15 cellular contexts compared by ENCODE assay signal in genomic region chr17:31467502-31468256, GRCh38.
DNase-seq lines count a peak whose midpoint lies in the region; ATAC-seq, FAIRE-seq and TF ChIP-seq lines count a peak whose summit lies in the region.
"Had no signal": no experiment of that assay in that cellular context is flagged by ENCODE, and none has a peak within 500 bp of the region (broad histone marks: within the 10 kb centered on the region; RNA-seq: fewer than 3 reads in every experiment).

No MANE protein-coding gene starts in this region.

- no peak overlapping the region for H3K4me3 Mint-ChIP-seq in astrocyte (ENCODE audit: unreplicated experiment)
- H3K4me3 Mint-ChIP-seq: CD8-positive, alpha-beta T cell; mesothelial cell of epicardium had no signal

- H3K4me1 ChIP-seq in astrocyte (ENCODE audit: insufficient read depth, low read length) (no peaks in the 10 kb centered on the region), pancreas (peaks cover 0 to 13% (median 6%) of the 10 kb centered on the region in 3 donors)
- H3K4me1 ChIP-seq: tibial artery had no signal

- H3K9me3 Mint-ChIP-seq in astrocyte (ENCODE audit: unreplicated experiment): no peaks in the 10 kb centered on the region
- H3K9me3 Mint-ChIP-seq: CD8-positive, alpha-beta T cell; mesothelial cell of epicardium had no signal

- H3K79me2 ChIP-seq in astrocyte (ENCODE audit: insufficient read depth, low read length): no peaks in the 10 kb centered on the region

- no peaks in the 10 kb centered on the region for H3K9me3 ChIP-seq in astrocyte (ENCODE audit: insufficient read depth, low read depth, low read length)
- H3K9me3 ChIP-seq in pancreas: no peaks in the 10 kb centered on the region
- H3K9me3 ChIP-seq: tibial artery had no signal

- no peak overlapping the region for H3K4me3 ChIP-seq in LNCaP clone FGC (ENCODE audit: low read depth, low read length)
- H3K4me3 ChIP-seq in astrocyte (ENCODE audit: insufficient read depth, low read depth, low read length): no peak overlapping the region
- H3K4me3 ChIP-seq in pancreas: no peak overlapping the region
- H3K4me3 ChIP-seq: skin epidermis, tibial artery had no signal

- H3K4me2 ChIP-seq in astrocyte (ENCODE audit: low read length): no peak overlapping the region

- H3K27me3 ChIP-seq in astrocyte (ENCODE audit: insufficient read depth, low read length) (no peaks in the 10 kb centered on the region), pancreas (no peaks in the 10 kb centered on the region)

- H3K4me1 Mint-ChIP-seq in astrocyte (ENCODE audit: low read depth, unreplicated experiment): no peaks in the 10 kb centered on the region
- H3K4me1 Mint-ChIP-seq: mesothelial cell of epicardium had no signal

- TF ChIP-seq CTCF in LNCaP clone FGC (IDR thresholded peaks at IDR 0.05; ENCODE audit: control insufficient read depth, extremely low read depth, insufficient read depth): no peak
- TF ChIP-seq CTCF in astrocyte (IDR thresholded peaks at IDR 0.05; ENCODE audit: insufficient read depth, low read depth, low read length): no peak
- TF ChIP-seq CTCF in pancreas (IDR thresholded peaks at IDR 0.05): no peak

- no peaks in the 10 kb centered on the region for H3K36me3 Mint-ChIP-seq in astrocyte (ENCODE audit: low read depth, unreplicated experiment)
- H3K36me3 Mint-ChIP-seq: CD8-positive, alpha-beta T cell; mesothelial cell of epicardium had no signal

- H3K27ac ChIP-seq in astrocyte (ENCODE audit: low read depth, low read length): no peak overlapping the region
- peak overlapping the region in 1 of 4 donors; percentile 0 for H3K27ac ChIP-seq in pancreas
- H3K27ac ChIP-seq: RWPE1, skin epidermis, tibial artery had no signal

- H3K36me3 ChIP-seq in astrocyte (ENCODE audit: insufficient read depth, low read length) (no peaks in the 10 kb centered on the region), pancreas (no peaks in the 10 kb centered on the region)
- H3K36me3 ChIP-seq: tibial artery had no signal

- no peak overlapping the region for H3K9ac ChIP-seq in astrocyte (ENCODE audit: low read length)

- ATAC-seq in pancreas (peak; percentile 68 to 91 (median 83)), GM19455 (IDR thresholded peaks at IDR 0.05; ENCODE audit: unreplicated experiment) (no peak), HG03442 (IDR thresholded peaks at IDR 0.05; ENCODE audit: unreplicated experiment) (no peak)
- ATAC-seq: CD8-positive, alpha-beta T cell had no signal

- peaks cover 33% of the 10 kb centered on the region for H3K27me3 Mint-ChIP-seq in astrocyte (ENCODE audit: low read depth, unreplicated experiment)

- no peak overlapping the region for H2AFZ ChIP-seq in astrocyte (ENCODE audit: low read depth, low read length)

- DNase-seq in LNCaP clone FGC (ENCODE audit: low read depth): peak; percentile 46
- no peak for DNase-seq in astrocyte (ENCODE audit: low read depth)
- DNase-seq in hippocampal formation (lab: John Stamatoyannopoulos, UW): peak; percentile 76 to 81
- peak in 2 of 6 donors; percentile 59 to 71 for DNase-seq in pancreas
- DNase-seq in GOT3 (lab: John Stamatoyannopoulos, UW): no peak
- DNase-seq in NCI-H146 (lab: John Stamatoyannopoulos, UW): no peak
- DNase-seq: CD8-positive, alpha-beta T cell; NCI-H524 treated with DMSO at 0.1 percent for 48 hours; T1000; tibial artery had no signal

- FAIRE-seq in astrocyte (lab: Jason Lieb, UNC) (no peak), pancreas (lab: Jason Lieb, UNC) (no peak)

- H3K27ac Mint-ChIP-seq in astrocyte (ENCODE audit: unreplicated experiment): peak overlapping the region; percentile 3
- H3K27ac Mint-ChIP-seq: CD8-positive, alpha-beta T cell; mesothelial cell of epicardium had no signal

- WGBS in pancreas, 2 donors: 42 to 45% methylated on average over 11 of the region's 11 CpGs

- H4K20me1 ChIP-seq in astrocyte (ENCODE audit: insufficient read depth, low read length): no peaks in the 10 kb centered on the region

- intact Hi-C loops in pancreas (cut with DNase I): no loop called here

Comparison
In these comparisons a context has a peak if more than half of its experiments do, and no peak if none do; other contexts are left out.
1. DNase-seq: peak in LNCaP clone FGC (single experiment) and hippocampal formation (2 of 2); none in astrocyte (single experiment), GOT3 (single experiment) and NCI-H146 (single experiment).
2. ATAC-seq: peak in pancreas (4 of 4); none in GM19455 (single experiment) and HG03442 (single experiment).